10 cellular contexts compared by ENCODE assay signal in genomic region chr2:181779288-181779871, GRCh38.
DNase-seq lines count a peak whose midpoint lies in the region; ATAC-seq lines count a peak whose summit lies in the region.
"Had no signal": no experiment of that assay in that cellular context is flagged by ENCODE, and none has a peak within 500 bp of the region (broad histone marks: within the 10 kb centered on the region; RNA-seq: fewer than 3 reads in every experiment).

No MANE protein-coding gene starts in this region.

- H3K4me3 ChIP-seq in muscle layer of duodenum (ENCODE audit: low read depth in 1 of 2, low read length in 2 of 2) (no peak overlapping the region), right cardiac atrium (ENCODE audit: low read length) (no peak overlapping the region)

- H3K4me1 ChIP-seq in muscle layer of duodenum (ENCODE audit: control insufficient read depth in 1 of 2, insufficient read depth in 2 of 2, low read length in 2 of 2) (peaks cover 14 to 25% of the 10 kb centered on the region in 2 donors), right cardiac atrium (ENCODE audit: control insufficient read depth, insufficient read depth, low read length) (no peaks in the 10 kb centered on the region)

- H3K27ac ChIP-seq in muscle layer of duodenum (ENCODE audit: low read length) (peak overlapping the region; percentile 7), right cardiac atrium (ENCODE audit: low read length) (no peak overlapping the region)

- POLR2A ChIA-PET in T-cell (lab: Charles Lee) = interaction anchor here in 1 of 2 donors (0.7 kb wide), 1 partner anchor 351 kb away, joined by 3 read pairs; no protein-coding TSS in a partner anchor

- in situ Hi-C loops in SK-MEL-5 (cut with HindIII; ENCODE audit: low pct_unique_long_range_greater_than_20kb, low sequenced_read_pairs) = no loop called here

- no peaks in the 10 kb centered on the region for H3K36me3 ChIP-seq in muscle layer of duodenum (ENCODE audit: control insufficient read depth in 1 of 2, insufficient read depth in 2 of 2, low read length in 2 of 2)

- H3K36me3 Mint-ChIP-seq in T-cell = no peaks in the 10 kb centered on the region
- H3K36me3 Mint-ChIP-seq in activated naive CD8-positive, alpha-beta T cell treated with anti-CD3 and anti-CD28 coated beads for 36 hours = no peaks in the 10 kb centered on the region
- H3K36me3 Mint-ChIP-seq: CD4-positive, CD25-positive, alpha-beta regulatory T cell had no signal

- ATAC-seq in GM18498 (IDR thresholded peaks at IDR 0.05; ENCODE audit: unreplicated experiment) = peak; percentile 49
- ATAC-seq in T-cell (replicated peaks in 1 of 4) = no peak
- ATAC-seq in right cardiac atrium = no peak

- DNase-seq in HCEC 1CT (peak; percentile 31), SK-MEL-5 (ENCODE audit: low read depth, low spot score) (peak; percentile 66), activated gamma-delta T cell treated with Interleukin-2 at 50 U/mL for 16 hours (no peak), T-cell (no peak), right cardiac atrium (no peak)
- DNase-seq in activated naive CD8-positive, alpha-beta T cell treated with anti-CD3 and anti-CD28 coated beads for 36 hours = no peak
- DNase-seq: CD4-positive, CD25-positive, alpha-beta regulatory T cell; SHP77 had no signal

- no peak overlapping the region for H3K4me3 Mint-ChIP-seq in T-cell
- no peak overlapping the region for H3K4me3 Mint-ChIP-seq in activated naive CD8-positive, alpha-beta T cell treated with anti-CD3 and anti-CD28 coated beads for 36 hours
- H3K4me3 Mint-ChIP-seq: CD4-positive, CD25-positive, alpha-beta regulatory T cell had no signal

- WGBS in right cardiac atrium = 61% methylated on average over 1 of the region's 1 CpG

- no peaks in the 10 kb centered on the region for H3K9me3 ChIP-seq in muscle layer of duodenum (ENCODE audit: control insufficient read depth in 1 of 2, low read length in 2 of 2)
- H3K9me3 ChIP-seq in right cardiac atrium (ENCODE audit: control insufficient read depth, low read length) = no peaks in the 10 kb centered on the region

- H3K27ac Mint-ChIP-seq in T-cell = no peak overlapping the region
- H3K27ac Mint-ChIP-seq in activated naive CD8-positive, alpha-beta T cell treated with anti-CD3 and anti-CD28 coated beads for 36 hours = no peak overlapping the region
- H3K27ac Mint-ChIP-seq: CD4-positive, CD25-positive, alpha-beta regulatory T cell had no signal

- H3K9me3 Mint-ChIP-seq in T-cell = no peaks in the 10 kb centered on the region
- no peaks in the 10 kb centered on the region for H3K9me3 Mint-ChIP-seq in activated naive CD8-positive, alpha-beta T cell treated with anti-CD3 and anti-CD28 coated beads for 36 hours
- H3K9me3 Mint-ChIP-seq: CD4-positive, CD25-positive, alpha-beta regulatory T cell had no signal

- no peaks in the 10 kb centered on the region for H3K27me3 ChIP-seq in muscle layer of duodenum (ENCODE audit: low read depth, low read length)
- H3K27me3 ChIP-seq in right cardiac atrium (ENCODE audit: control insufficient read depth, insufficient read depth) = no peaks in the 10 kb centered on the region

- intact Hi-C loops in right cardiac atrium (cut with DNase I) = no loop called here

- CTCF ChIA-PET in T-cell (lab: Charles Lee) = interaction anchor here in 1 of 2 donors (0.7 kb wide), 1 partner anchor 122 kb away, joined by 6 read pairs; no protein-coding TSS in a partner anchor

- no peaks in the 10 kb centered on the region for H3K4me1 Mint-ChIP-seq in T-cell
- H3K4me1 Mint-ChIP-seq in activated naive CD8-positive, alpha-beta T cell treated with anti-CD3 and anti-CD28 coated beads for 36 hours = no peaks in the 10 kb centered on the region

- H3K27me3 Mint-ChIP-seq in T-cell = peaks cover 0 to 2% of the 10 kb centered on the region in 2 donors
- no peaks in the 10 kb centered on the region for H3K27me3 Mint-ChIP-seq in activated naive CD8-positive, alpha-beta T cell treated with anti-CD3 and anti-CD28 coated beads for 36 hours

Comparison
In these comparisons a context has a peak if more than half of its experiments do, and no peak if none do; other contexts are left out.
1. DNase-seq: peak in HCEC 1CT (single experiment) and SK-MEL-5 (single experiment); none in activated gamma-delta T cell treated with Interleukin-2 at 50 U/mL for 16 hours (single experiment), T-cell (0 of 34), activated naive CD8-positive, alpha-beta T cell treated with anti-CD3 and anti-CD28 coated beads for 36 hours (single experiment) and right cardiac atrium (0 of 3).